In the genomic region with DNA sequence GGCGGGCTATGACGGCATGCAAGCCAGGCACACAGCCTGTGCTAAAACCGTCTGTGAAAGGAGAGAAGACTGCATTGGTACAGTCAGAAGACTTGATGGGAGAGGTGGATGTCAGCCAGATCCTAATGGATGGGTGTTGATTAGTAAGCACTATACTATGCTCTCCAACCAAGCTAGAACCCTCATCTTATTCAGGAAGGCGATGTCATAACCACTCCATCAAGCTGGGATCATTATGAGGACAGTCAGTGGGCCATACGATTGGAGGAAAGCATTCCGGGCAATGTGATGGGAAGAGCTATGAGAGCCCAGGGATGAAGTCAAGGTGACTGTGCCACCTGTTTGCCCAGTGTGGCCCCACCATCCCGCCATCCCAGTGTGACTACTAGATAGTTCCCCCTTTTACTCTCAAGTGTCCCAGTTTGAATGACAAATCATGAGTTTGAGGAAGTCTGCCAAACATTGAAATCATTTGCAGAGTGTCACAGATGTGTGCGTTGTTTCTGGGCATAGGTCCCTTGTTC, we compare ENCODE assay signal across 14 cellular contexts.
A peak's percentile ranks its signal among the peaks of the same experiment; 100 is the strongest.
DNase-seq lines count a peak whose midpoint lies in the region; ATAC-seq and TF ChIP-seq lines count a peak whose summit lies in the region.
"Had no signal": no experiment of that assay in that cellular context is flagged by ENCODE, and none has a peak within 500 bp of the region (broad histone marks: within the 10 kb centered on the region; RNA-seq: fewer than 3 reads in every experiment).

No MANE protein-coding gene starts in this region.

- no peaks in the 10 kb centered on the region for H3K9me3 ChIP-seq in psoas muscle
- H3K9me3 ChIP-seq: thyroid gland had no signal

- no peaks in the 10 kb centered on the region for H3K27me3 ChIP-seq in psoas muscle (ENCODE audit: insufficient read depth in 3 of 3, low read length in 2 of 3)
- H3K27me3 ChIP-seq: thyroid gland had no signal

- 56 to 81% (median 58%) methylated on average over 8 of the region's 8 CpGs for WGBS in psoas muscle, 3 donors

- peak overlapping the region; percentile 78 for H3K27ac ChIP-seq in psoas muscle
- H3K27ac ChIP-seq: skin epidermis, thyroid gland had no signal

- intact Hi-C loops in psoas muscle (cut with DNase I), result no loop called here
- intact Hi-C loops in sciatic nerve (cut with DNase I), result no loop called here

- in situ Hi-C loops in astrocyte of the spinal cord (cut with HindIII; ENCODE audit: low sequenced_read_pairs), result no loop called here

- DNase-seq in NCI-H2107 treated with DMSO at 0.1 percent for 48 hours (lab: John Stamatoyannopoulos, UW; ENCODE audit: unreplicated experiment) (peak; percentile 12), NCI-H2107 (lab: John Stamatoyannopoulos, UW) (no peak), LHCN-M2 (ENCODE audit: low read depth) (peak; percentile 52), astrocyte of the spinal cord (ENCODE audit: low read depth, low spot score) (peak; percentile 89), psoas muscle (no peak), NAMALWA (ENCODE audit: low spot score) (no peak), sciatic nerve (ENCODE audit: low spot score) (no peak), midbrain (lab: John Stamatoyannopoulos, UW) (no peak)
- DNase-seq: 8988T; activated CD8-positive, alpha-beta memory T cell treated with anti-CD3 and anti-CD28 coated beads for 24 hours; H7; NCI-H1436 treated with DMSO at 0.1 percent for 48 hours; thyroid gland had no signal

- peak; percentile 71 to 80 (median 76) for ATAC-seq in psoas muscle
- no peak for ATAC-seq in sciatic nerve

- TF ChIP-seq CTCF in astrocyte of the spinal cord (IDR thresholded peaks at IDR 0.05; ENCODE audit: low read depth, low read length) (no peak), psoas muscle (IDR thresholded peaks at IDR 0.05) (no peak)

- no peak overlapping the region for H3K4me3 ChIP-seq in astrocyte of the spinal cord (ENCODE audit: low read depth, low read length)
- no peak overlapping the region for H3K4me3 ChIP-seq in psoas muscle
- H3K4me3 ChIP-seq: skin epidermis, thyroid gland had no signal

- peaks cover 0 to 20% of the 10 kb centered on the region in 2 donors for H3K36me3 ChIP-seq in psoas muscle (ENCODE audit: insufficient read depth in 1 of 2, low read depth in 1 of 2)

- peaks cover 16% of the 10 kb centered on the region for H3K4me1 ChIP-seq in psoas muscle
- H3K4me1 ChIP-seq: thyroid gland had no signal

Comparison
In these comparisons a context has a peak if more than half of its experiments do, and no peak if none do; other contexts are left out.
1. DNase-seq: peak in NCI-H2107 treated with DMSO at 0.1 percent for 48 hours (single experiment), LHCN-M2 (single experiment) and astrocyte of the spinal cord (single experiment); none in NCI-H2107 (single experiment), psoas muscle (0 of 2), NAMALWA (single experiment), sciatic nerve (single experiment) and midbrain (single experiment).